Comparison of ENCODE assay signal across 15 cellular contexts in the genomic region with DNA sequence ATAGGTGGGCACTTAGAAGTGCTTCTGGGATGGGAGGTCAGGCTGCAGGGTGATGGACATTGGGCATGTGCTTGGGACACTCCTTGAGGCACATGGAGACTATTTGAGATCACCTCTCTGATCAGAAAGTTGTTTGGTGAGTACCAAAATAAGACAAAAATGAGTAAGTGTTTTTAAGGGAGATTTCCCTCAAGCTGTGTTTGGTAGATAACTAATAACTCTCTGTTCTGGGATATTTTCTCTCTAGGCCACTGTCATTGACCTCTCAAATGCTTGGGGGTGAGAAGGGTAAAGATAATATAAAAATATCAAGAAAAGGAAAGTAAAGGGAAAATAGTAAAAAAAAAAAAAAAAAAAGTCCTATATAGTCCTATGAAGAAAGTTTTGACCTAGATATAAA.
DNase-seq lines count a peak whose midpoint lies in the region; ATAC-seq and TF ChIP-seq lines count a peak whose summit lies in the region.
"Had no signal": no experiment of that assay in that cellular context is flagged by ENCODE, and none has a peak within 500 bp of the region (broad histone marks: within the 10 kb centered on the region; RNA-seq: fewer than 3 reads in every experiment).

No MANE protein-coding gene starts in this region.

- H2AFZ ChIP-seq in GM23338 = no peak overlapping the region

- no peak for TF ChIP-seq CTCF in Caco-2 (IDR thresholded peaks at IDR 0.05; ENCODE audit: insufficient read depth in 1 of 2, low read depth in 1 of 2, low read length in 1 of 2, severe bottlenecking in 1 of 2, unreplicated experiment in 1 of 2)
- TF ChIP-seq CTCF in GM23338 (conservative IDR thresholded peaks at IDR 0.05; ENCODE audit: low read depth in 2 of 2) = no peak
- no peak for TF ChIP-seq CTCF in gastrocnemius medialis (IDR thresholded peaks at IDR 0.05 in 4 of 5, conservative IDR thresholded peaks at IDR 0.05 in 1 of 5)
- TF ChIP-seq CTCF in foreskin keratinocyte (conservative IDR thresholded peaks at IDR 0.05) = no peak
- TF ChIP-seq CTCF in omental fat pad (IDR thresholded peaks at IDR 0.05) = no peak

- CTCF ChIA-PET in Caco-2 (lab: Charles Lee) = no interaction called here

- no peak for ATAC-seq in GM23338
- ATAC-seq in gastrocnemius medialis = no peak
- no peak for ATAC-seq in T-helper 17 cell
- ATAC-seq in foreskin keratinocyte = no peak
- no peak for ATAC-seq in omental fat pad (ENCODE audit: low FRiP score)
- ATAC-seq: GM12878, HCT116 had no signal

- H3K36me3 ChIP-seq in Caco-2 (ENCODE audit: control insufficient read depth, insufficient read depth, low read length) (no peaks in the 10 kb centered on the region), GM23338 (ENCODE audit: insufficient read depth) (no peaks in the 10 kb centered on the region; the same call in 1 of the 2 replicates), gastrocnemius medialis (no peaks in the 10 kb centered on the region)
- H3K36me3 ChIP-seq: BLaER1 had no signal

- H3K4me2 ChIP-seq in GM23338 = no peak overlapping the region
- H3K4me2 ChIP-seq: BLaER1 had no signal

- no peaks in the 10 kb centered on the region for H3F3A ChIP-seq in GM23338 (replicated peaks; ENCODE audit: low read depth)

- H3K9me2 ChIP-seq in GM23338 (ENCODE audit: insufficient read depth) = no peaks in the 10 kb centered on the region

- peaks cover 4% of the 10 kb centered on the region for H4K20me1 ChIP-seq in GM23338 (replicated peaks; ENCODE audit: insufficient read depth)
- H4K20me1 ChIP-seq: BLaER1 had no signal

- no peak overlapping the region for H3K4me3 Mint-ChIP-seq in Caco-2 (ENCODE audit: unreplicated experiment)
- no peak overlapping the region for H3K4me3 Mint-ChIP-seq in GM23338
- no peak overlapping the region for H3K4me3 Mint-ChIP-seq in T-helper 17 cell
- H3K4me3 Mint-ChIP-seq: CD8-positive, alpha-beta memory T cell had no signal

- H3K27me3 ChIP-seq in Caco-2 (replicated peaks; ENCODE audit: control insufficient read depth, insufficient read depth, low read length) (no peaks in the 10 kb centered on the region), GM23338 (ENCODE audit: insufficient read depth) (no peaks in the 10 kb centered on the region), gastrocnemius medialis (no peaks in the 10 kb centered on the region), foreskin keratinocyte (no peaks in the 10 kb centered on the region)
- H3K27me3 ChIP-seq: BLaER1 had no signal

- peaks cover 12% of the 10 kb centered on the region for H3K4me1 Mint-ChIP-seq in Caco-2 (ENCODE audit: low read depth, unreplicated experiment)
- H3K4me1 Mint-ChIP-seq in GM23338 = peaks cover 43% of the 10 kb centered on the region
- no peaks in the 10 kb centered on the region for H3K4me1 Mint-ChIP-seq in T-helper 17 cell
- H3K4me1 Mint-ChIP-seq: CD8-positive, alpha-beta memory T cell had no signal

- TF ChIP-seq POLR2A in erythroblast (IDR thresholded peaks at IDR 0.05; ENCODE audit: low read length) (no peak), gastrocnemius medialis (IDR thresholded peaks at IDR 0.05) (no peak)

- intact Hi-C loops in Caco-2 (cut with micrococcal nuclease; ENCODE audit: unreplicated experiment) (no loop called here), gastrocnemius medialis (cut with DNase I; ENCODE audit: low total_unique reads) (no loop called here)

- in situ Hi-C loops in gastrocnemius medialis (cut with MboI; ENCODE audit: low sequenced_read_pairs in 4 of 4) = no loop called here

- H3K4me3 ChIP-seq in Caco-2 (ENCODE audit: low read depth, low read length) (no peak overlapping the region), GM23338 (no peak overlapping the region), gastrocnemius medialis (no peak overlapping the region)
- H3K4me3 ChIP-seq: BLaER1, GM12878 had no signal

- H3K27ac ChIP-seq in GM23338 (ENCODE audit: low read depth) (0 out of 2 replicates have a peak overlapping the region, but pooled peaks have one; percentile 11), gastrocnemius medialis (peak overlapping the region in 3 of 4 donors; percentile 49 to 66 (median 56)), foreskin keratinocyte (no peak overlapping the region)
- H3K27ac ChIP-seq: BLaER1 had no signal

- H3K79me2 ChIP-seq in GM23338 (replicated peaks; ENCODE audit: insufficient read depth) = peaks cover 100% of the 10 kb centered on the region

- H3K4me1 ChIP-seq in Caco-2 (peaks cover 46% of the 10 kb centered on the region), GM23338 (ENCODE audit: insufficient read depth) (peaks cover 43% of the 10 kb centered on the region), gastrocnemius medialis (peaks cover 27 to 56% of the 10 kb centered on the region in 2 donors), foreskin keratinocyte (peaks cover 21% of the 10 kb centered on the region)
- H3K4me1 ChIP-seq: BLaER1 had no signal

- H3K9me3 ChIP-seq in Caco-2 (no peaks in the 10 kb centered on the region), gastrocnemius medialis (no peaks in the 10 kb centered on the region), T-helper 17 cell (ENCODE audit: control insufficient read depth, low read length, poor library complexity, severe bottlenecking) (no peaks in the 10 kb centered on the region)
- H3K9me3 ChIP-seq: BLaER1 had no signal

- peaks cover 8% of the 10 kb centered on the region for H3K36me3 Mint-ChIP-seq in Caco-2 (ENCODE audit: insufficient read depth, unreplicated experiment)
- H3K36me3 Mint-ChIP-seq in GM23338 (ENCODE audit: low read depth) = peaks cover 8% of the 10 kb centered on the region; the same call in 2 of the 3 replicates
- H3K36me3 Mint-ChIP-seq in T-helper 17 cell (ENCODE audit: low read depth) = no peaks in the 10 kb centered on the region
- H3K36me3 Mint-ChIP-seq: CD8-positive, alpha-beta memory T cell had no signal

- no peaks in the 10 kb centered on the region for H3K9me3 Mint-ChIP-seq in Caco-2 (ENCODE audit: unreplicated experiment)
- no peaks in the 10 kb centered on the region for H3K9me3 Mint-ChIP-seq in GM23338
- H3K9me3 Mint-ChIP-seq: CD8-positive, alpha-beta memory T cell had no signal

- DNase-seq in Caco-2 = no peak
- DNase-seq in GM23338 (ENCODE audit: low spot score) = no peak
- peak; percentile 24 to 28 for DNase-seq in erythroblast (lab: John Stamatoyannopoulos, UW)
- no peak for DNase-seq in gastrocnemius medialis
- DNase-seq in T-helper 17 cell = no peak
- no peak for DNase-seq in foreskin keratinocyte
- DNase-seq in omental fat pad (ENCODE audit: low spot score) = no peak
- DNase-seq in DMS53 treated with DMSO at 0.1 percent for 48 hours (lab: John Stamatoyannopoulos, UW; ENCODE audit: unreplicated experiment) = no peak
- DNase-seq: AML-193; CD8-positive, alpha-beta memory T cell; DMS79; KG1 had no signal

- H3K27me3 Mint-ChIP-seq in Caco-2 (ENCODE audit: insufficient read depth, unreplicated experiment) (no peaks in the 10 kb centered on the region), GM23338 (ENCODE audit: insufficient read depth, low read depth, poor library complexity) (no peaks in the 10 kb centered on the region), T-helper 17 cell (peaks cover 26% of the 10 kb centered on the region)

- H3K27ac Mint-ChIP-seq in Caco-2 (ENCODE audit: unreplicated experiment) = peak overlapping the region; percentile 21
- peak overlapping the region; percentile 26; the same call in 1 of the 2 replicates for H3K27ac Mint-ChIP-seq in GM23338
- no peak overlapping the region for H3K27ac Mint-ChIP-seq in T-helper 17 cell
- H3K27ac Mint-ChIP-seq: CD8-positive, alpha-beta memory T cell had no signal

- POLR2A ChIA-PET in Caco-2 (lab: Charles Lee) = no interaction called here

- BruUV-seq in Caco-2 (replicated peaks; lab: Mats Ljungman, UMichigan) = no TSS peak

Comparison
In these comparisons a context has a peak if more than half of its experiments do, and no peak if none do; other contexts are left out.
1. DNase-seq: peak in erythroblast (2 of 2); none in Caco-2 (0 of 2), GM23338 (single experiment), gastrocnemius medialis (0 of 2), T-helper 17 cell (0 of 3), foreskin keratinocyte (0 of 2), omental fat pad (single experiment) and DMS53 treated with DMSO at 0.1 percent for 48 hours (single experiment).